ENCODE assay signal across 21 cellular contexts in genomic region chr7:154638286-154638685, GRCh38.
"Had no signal": no experiment of that assay in that cellular context is flagged by ENCODE, and none has a peak within 500 bp of the region (broad histone marks: within the 10 kb centered on the region; RNA-seq: fewer than 3 reads in every experiment).

No MANE protein-coding gene starts in this region.

- FAIRE-seq: HepG2, RCC 7860 had no signal

- H3K4me1 ChIP-seq: SJSA1 had no signal

- H3K27me3 ChIP-seq: MG63, SJSA1 had no signal

- H3K27ac ChIP-seq: HL-60, SJSA1, SK-N-MC had no signal

- ATAC-seq: HepG2, Right ventricle myocardium inferior had no signal

- H3K4me3 ChIP-seq: MG63, SJSA1, SK-N-MC had no signal

- H3K36me3 ChIP-seq: MG63, SJSA1 had no signal

- H3K9me3 ChIP-seq: MG63 had no signal

- DNase-seq: IMR-90, Karpas-422, KG1, MG63, NCI-H1092 treated with DMSO at 0.1 percent for 48 hours, NCI-H1436, NCI-H187, NCI-H2029 treated with DMSO at 0.1 percent for 48 hours, NCI-H2171 treated with DMSO at 0.1 percent for 48 hours, NCI-H345, NCI-H446 treated with DMSO at 0.1 percent for 48 hours, NCI-H510A treated with DMSO at 0.1 percent for 48 hours, NCI-H526, NCI-H82, SIG-M5 had no signal
